34 cellular contexts compared by ENCODE assay signal in the genomic region with DNA sequence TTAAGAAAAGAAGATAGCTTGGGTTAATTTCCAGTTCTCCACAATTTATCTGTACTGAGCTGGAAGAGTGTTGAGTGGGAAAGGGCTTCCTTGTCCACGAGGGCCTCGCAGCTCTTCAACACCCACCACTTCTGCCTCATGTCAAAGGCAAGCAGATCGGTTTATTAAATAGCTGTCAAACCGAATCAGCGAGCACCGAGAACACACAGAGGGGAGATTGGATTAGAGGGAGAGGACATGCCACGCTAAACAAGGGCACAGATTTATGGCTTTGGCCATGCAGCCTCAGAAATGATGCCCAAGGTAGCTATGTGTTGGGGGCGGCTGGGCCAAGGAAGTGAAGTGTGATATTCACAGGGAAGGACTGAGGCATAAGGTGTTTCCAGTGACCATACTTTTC.
"Had no signal": no experiment of that assay in that cellular context is flagged by ENCODE, and none has a peak within 500 bp of the region (broad histone marks: within the 10 kb centered on the region; RNA-seq: fewer than 3 reads in every experiment).

No MANE protein-coding gene starts in this region.

- H3K27ac Mint-ChIP-seq: activated B cell treated with CpG ODN at 0.5 μM for 24 hours; activated CD4-positive, alpha-beta memory T cell treated with anti-CD3 and anti-CD28 coated beads, Interleukin-2, amount 10 ng/mL, durations not matched to agents 7 days and 5 days; activated CD4-positive, alpha-beta T cell treated with anti-CD3 and anti-CD28 coated beads, Interleukin-2, amount 10 ng/mL, durations not matched to agents 7 days and 5 days; activated CD8-positive, alpha-beta memory T cell treated with anti-CD3 and anti-CD28 coated beads, Interleukin-2, amount 10 ng/mL, durations not matched to agents 7 days and 5 days; activated CD8-positive, alpha-beta T cell treated with anti-CD3 and anti-CD28 coated beads, Interleukin-2, amount 10 ng/mL, durations not matched to agents 7 days and 5 days; activated naive CD4-positive, alpha-beta T cell treated with anti-CD3 and anti-CD28 coated beads for 36 hours; activated naive CD4-positive, alpha-beta T cell treated with anti-CD3 and anti-CD28 coated beads, Interleukin-2, amount 50 U/mL, for 72 hours; activated naive CD8-positive, alpha-beta T cell treated with anti-CD3 and anti-CD28 coated beads for 36 hours; activated T-cell treated with anti-CD3 and anti-CD28 coated beads, Interleukin-2, amount 50 U/mL, for 24 hours; activated T-helper 2 cell treated with anti-CD3 and anti-CD28 coated beads, Interferon-gamma antibody, Interleukin-2, Interleukin-4, amounts not matched to agents 10 μg/mL and 5 μg/mL and 100 μg/mL, durations not matched to agents 14 hours and 24 hours and 36 hours; brain; T-helper 1 cell treated with Interleukin-12 subunit alpha and Interleukin-12 subunit beta and Interleukin-4 antibody, amounts not matched to agents 30 μg/mL and 1 μg/mL, for 36 hours; T-helper 2 cell treated with Interferon-gamma antibody and Interleukin-4, amounts not matched to agents 5 μg/mL and 100 μg/mL, for 36 hours had no signal

- DNase-seq: activated B cell treated with CpG ODN at 0.5 μM for 24 hours; activated CD4-positive, alpha-beta memory T cell treated with anti-CD3 and anti-CD28 coated beads, Interleukin-2, amount 10 ng/mL, durations not matched to agents 7 days and 5 days; activated CD4-positive, alpha-beta T cell treated with anti-CD3 and anti-CD28 coated beads for 48 hours; activated CD4-positive, alpha-beta T cell treated with anti-CD3 and anti-CD28 coated beads, Interleukin-2, amount 10 ng/mL, durations not matched to agents 7 days and 5 days; activated CD4-positive, alpha-beta T cell treated with anti-CD3 and anti-CD28 coated beads, Interleukin-2, amount 50 U/mL, for 48 hours; activated CD4-positive, CD25-positive, alpha-beta regulatory T cell treated with anti-CD3 and anti-CD28 coated beads, Interleukin-2, amount 50 U/mL, for 72 hours; activated CD8-positive, alpha-beta memory T cell treated with anti-CD3 and anti-CD28 coated beads for 24 hours; activated CD8-positive, alpha-beta memory T cell treated with anti-CD3 and anti-CD28 coated beads, Interleukin-2, amount 10 ng/mL, durations not matched to agents 7 days and 5 days; activated CD8-positive, alpha-beta memory T cell treated with anti-CD3 and anti-CD28 coated beads, Interleukin-2, amount 50 U/mL, for 48 hours; activated CD8-positive, alpha-beta T cell treated with anti-CD3 and anti-CD28 coated beads, Interleukin-2, amount 10 ng/mL, durations not matched to agents 7 days and 5 days; activated effector memory CD4-positive, alpha-beta T cell treated with Interleukin-2 at 50 U/mL for 16 hours; activated gamma-delta T cell treated with Interleukin-2 at 50 U/mL for 16 hours; activated naive CD4-positive, alpha-beta T cell; activated naive CD4-positive, alpha-beta T cell treated with anti-CD3 and anti-CD28 coated beads for 36 hours; activated naive CD4-positive, alpha-beta T cell treated with anti-CD3 and anti-CD28 coated beads, Interleukin-2, amount 50 U/mL, for 16 hours; activated naive CD8-positive, alpha-beta T cell treated with anti-CD3 and anti-CD28 coated beads for 36 hours; activated T-cell treated with anti-CD3 and anti-CD28 coated beads, Interleukin-2, amount 50 U/mL, for 24 hours; activated T-cell treated with anti-CD3 and anti-CD28 coated beads, Interleukin-2, amount 50 U/mL, for 48 hours; amniotic stem cell; aorta; caudate nucleus; SW 1271; T-helper 1 cell; T-helper 2 cell; T-helper 9 cell had no signal

- H3K4me3 ChIP-seq: adrenal gland, cardiac muscle cell had no signal

- H3K4me1 ChIP-seq: adrenal gland had no signal

- ATAC-seq: activated CD8-positive, alpha-beta memory T cell treated with anti-CD3 and anti-CD28 coated beads, Interleukin-2, amount 10 ng/mL, durations not matched to agents 7 days and 5 days; activated CD8-positive, alpha-beta T cell treated with anti-CD3 and anti-CD28 coated beads, Interleukin-2, amount 10 ng/mL, durations not matched to agents 7 days and 5 days; activated naive CD4-positive, alpha-beta T cell treated with anti-CD3 and anti-CD28 coated beads, Interleukin-2, amount 50 U/mL, for 72 hours had no signal

- H3K4me1 Mint-ChIP-seq: activated B cell treated with CpG ODN at 0.5 μM for 24 hours; activated CD4-positive, alpha-beta memory T cell treated with anti-CD3 and anti-CD28 coated beads, Interleukin-2, amount 10 ng/mL, durations not matched to agents 7 days and 5 days; activated CD4-positive, alpha-beta T cell treated with anti-CD3 and anti-CD28 coated beads, Interleukin-2, amount 10 ng/mL, durations not matched to agents 7 days and 5 days; activated CD8-positive, alpha-beta memory T cell treated with anti-CD3 and anti-CD28 coated beads, Interleukin-2, amount 10 ng/mL, durations not matched to agents 7 days and 5 days; activated naive CD8-positive, alpha-beta T cell treated with anti-CD3 and anti-CD28 coated beads for 36 hours; central memory CD8-positive, alpha-beta T cell had no signal

- H3K36me3 Mint-ChIP-seq: activated CD8-positive, alpha-beta memory T cell treated with anti-CD3 and anti-CD28 coated beads, Interleukin-2, amount 10 ng/mL, durations not matched to agents 7 days and 5 days; activated naive CD4-positive, alpha-beta T cell treated with anti-CD3 and anti-CD28 coated beads, Interleukin-2, amount 50 U/mL, for 72 hours; activated naive CD8-positive, alpha-beta T cell treated with anti-CD3 and anti-CD28 coated beads for 36 hours; brain had no signal

- H3K9me3 ChIP-seq: adrenal gland had no signal

- H3K9me3 Mint-ChIP-seq: activated B cell treated with CpG ODN at 0.5 μM for 24 hours; activated CD4-positive, alpha-beta memory T cell treated with anti-CD3 and anti-CD28 coated beads, Interleukin-2, amount 10 ng/mL, durations not matched to agents 7 days and 5 days; activated CD4-positive, alpha-beta T cell treated with anti-CD3 and anti-CD28 coated beads, Interleukin-2, amount 10 ng/mL, durations not matched to agents 7 days and 5 days; activated naive CD4-positive, alpha-beta T cell treated with anti-CD3 and anti-CD28 coated beads for 36 hours; activated naive CD4-positive, alpha-beta T cell treated with anti-CD3 and anti-CD28 coated beads, Interleukin-2, amount 50 U/mL, for 72 hours; activated naive CD8-positive, alpha-beta T cell treated with anti-CD3 and anti-CD28 coated beads for 36 hours; activated T-cell treated with anti-CD3 and anti-CD28 coated beads, Interleukin-2, amount 50 U/mL, for 24 hours; activated T-helper 2 cell treated with anti-CD3 and anti-CD28 coated beads, Interferon-gamma antibody, Interleukin-2, Interleukin-4, amounts not matched to agents 10 μg/mL and 5 μg/mL and 100 μg/mL, durations not matched to agents 14 hours and 24 hours and 36 hours; central memory CD8-positive, alpha-beta T cell; T-helper 1 cell treated with Interleukin-12 subunit alpha and Interleukin-12 subunit beta and Interleukin-4 antibody, amounts not matched to agents 30 μg/mL and 1 μg/mL, for 36 hours; T-helper 2 cell treated with Interferon-gamma antibody and Interleukin-4, amounts not matched to agents 5 μg/mL and 100 μg/mL, for 36 hours had no signal

- H3K27ac ChIP-seq: adrenal gland, cardiac muscle cell, VCaP had no signal

- H3K36me3 ChIP-seq: adrenal gland, cardiac muscle cell had no signal

- H3K4me3 Mint-ChIP-seq: activated B cell treated with CpG ODN at 0.5 μM for 24 hours; activated CD4-positive, alpha-beta memory T cell treated with anti-CD3 and anti-CD28 coated beads, Interleukin-2, amount 10 ng/mL, durations not matched to agents 7 days and 5 days; activated CD4-positive, alpha-beta T cell treated with anti-CD3 and anti-CD28 coated beads, Interleukin-2, amount 10 ng/mL, durations not matched to agents 7 days and 5 days; activated CD8-positive, alpha-beta memory T cell treated with anti-CD3 and anti-CD28 coated beads, Interleukin-2, amount 10 ng/mL, durations not matched to agents 7 days and 5 days; activated CD8-positive, alpha-beta T cell treated with anti-CD3 and anti-CD28 coated beads, Interleukin-2, amount 10 ng/mL, durations not matched to agents 7 days and 5 days; activated naive CD4-positive, alpha-beta T cell treated with anti-CD3 and anti-CD28 coated beads for 36 hours; activated naive CD8-positive, alpha-beta T cell treated with anti-CD3 and anti-CD28 coated beads for 36 hours; activated T-cell treated with anti-CD3 and anti-CD28 coated beads, Interleukin-2, amount 50 U/mL, for 24 hours; brain; central memory CD8-positive, alpha-beta T cell; T-helper 1 cell treated with Interleukin-12 subunit alpha and Interleukin-12 subunit beta and Interleukin-4 antibody, amounts not matched to agents 30 μg/mL and 1 μg/mL, for 36 hours; T-helper 2 cell treated with Interferon-gamma antibody and Interleukin-4, amounts not matched to agents 5 μg/mL and 100 μg/mL, for 36 hours had no signal

- H3K27me3 ChIP-seq: adrenal gland, cardiac muscle cell had no signal
